9 cellular contexts compared by ENCODE assay signal in the genomic region with DNA sequence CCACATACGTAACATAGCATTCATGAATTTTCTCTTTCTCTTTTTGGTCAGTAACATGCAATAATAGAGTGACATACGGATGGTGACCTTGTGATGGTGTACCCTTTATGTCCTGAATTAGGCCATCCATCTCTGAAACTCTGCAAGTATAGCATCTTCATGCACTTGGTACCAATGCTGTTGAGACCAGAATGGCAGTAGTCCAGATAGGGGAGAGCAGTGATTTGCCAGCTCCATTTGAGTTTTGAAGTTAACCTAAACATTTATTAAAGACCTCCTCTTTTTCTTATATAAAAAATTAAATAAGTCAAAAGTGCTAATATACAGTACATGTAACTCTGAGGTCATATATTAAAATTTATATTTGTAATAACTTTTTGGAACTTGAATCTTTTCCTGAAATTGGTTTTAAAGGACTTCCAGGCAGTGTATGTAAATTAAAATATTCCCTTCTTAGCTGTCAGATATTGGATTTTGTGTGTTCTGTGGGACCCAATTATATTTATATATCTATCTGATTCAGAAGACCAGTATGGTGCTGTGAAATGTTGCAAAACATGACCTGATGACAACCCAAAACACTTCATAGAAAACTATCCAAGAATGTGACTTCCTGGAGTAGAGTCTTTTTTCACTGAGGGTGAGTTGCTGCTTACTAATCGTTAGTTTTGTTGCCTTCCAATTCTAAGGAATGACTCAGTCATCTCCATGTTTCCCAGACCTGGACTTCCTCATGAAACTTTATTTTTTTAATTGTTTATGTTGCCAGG. TPM values are rescaled to one million over a fixed set of nuclear protein-coding genes. Genes with fewer than 3 reads are reported as not detected.
DNase-seq lines count a peak whose midpoint lies in the region; ATAC-seq and TF ChIP-seq lines count a peak whose summit lies in the region.
"Had no signal": no experiment of that assay in that cellular context is flagged by ENCODE, and none has a peak within 500 bp of the region (broad histone marks: within the 10 kb centered on the region; RNA-seq: fewer than 3 reads in every experiment).

No MANE protein-coding gene starts in this region.

- peaks cover 40% of the 10 kb centered on the region for H3K4me1 ChIP-seq in PC-3 (ENCODE audit: insufficient read depth, low read length)
- H3K4me1 ChIP-seq in esophagus (ENCODE audit: control insufficient read depth in 2 of 2, insufficient read depth in 2 of 2, low read length in 1 of 2), result peaks cover 2% of the 10 kb centered on the region in 2 donors
- peaks cover 4% of the 10 kb centered on the region for H3K4me1 ChIP-seq in rectal smooth muscle tissue (ENCODE audit: control insufficient read depth, insufficient read depth, low read length)
- H3K4me1 ChIP-seq in body of pancreas, result peaks cover 9% of the 10 kb centered on the region

- TF ChIP-seq POLR2A in body of pancreas (IDR thresholded peaks at IDR 0.05), result no peak

- POLR2A ChIA-PET in PC-3 (lab: Charles Lee; ENCODE audit: unreplicated experiment), result no interaction called here

- peak; percentile 20 for DNase-seq in Calu3
- peak; percentile 96 for DNase-seq in PC-3
- DNase-seq in body of pancreas, result no peak
- DNase-seq in occipital lobe (lab: John Stamatoyannopoulos, UW), result no peak
- DNase-seq: NCI-H526 treated with DMSO at 0.1 percent for 48 hours had no signal

- H3K79me2 ChIP-seq in PC-3 (ENCODE audit: low read length), result peaks cover 65% of the 10 kb centered on the region

- TF ChIP-seq CTCF in Calu3 (IDR thresholded peaks at IDR 0.05; ENCODE audit: unreplicated experiment) (no peak), PC-3 (conservative IDR thresholded peaks at IDR 0.05; ENCODE audit: low read depth, low read length) (no peak), body of pancreas (IDR thresholded peaks at IDR 0.05) (no peak)

- H3F3A ChIP-seq in PC-3 (ENCODE audit: low read length, unreplicated experiment), result peaks cover 27% of the 10 kb centered on the region

- ATAC-seq in PC-3, result peak; percentile 37
- ATAC-seq in body of pancreas, result no peak
- ATAC-seq in GM21381 (IDR thresholded peaks at IDR 0.05; ENCODE audit: unreplicated experiment), result no peak
- ATAC-seq in GM18517 (IDR thresholded peaks at IDR 0.05; ENCODE audit: unreplicated experiment), result no peak

- H3K4me2 ChIP-seq in PC-3 (ENCODE audit: low read length), result peak overlapping the region; percentile 92

- H3K4me1 Mint-ChIP-seq in Calu3 (ENCODE audit: low read depth, unreplicated experiment), result peaks cover 37% of the 10 kb centered on the region

- H3K4me3 ChIP-seq in PC-3 (ENCODE audit: low read length) (peak overlapping the region; percentile 96), esophagus (ENCODE audit: low read depth in 1 of 2, low read length in 2 of 2) (peak overlapping the region in 1 of 2 donors; percentile 100), rectal smooth muscle tissue (ENCODE audit: low read length) (no peak overlapping the region), body of pancreas (no peak overlapping the region)

- H3K4me3 Mint-ChIP-seq in Calu3 (ENCODE audit: low read depth, unreplicated experiment), result peak overlapping the region; percentile 8

- H3K27me3 ChIP-seq in PC-3 (ENCODE audit: low read length) (no peaks in the 10 kb centered on the region), esophagus (ENCODE audit: control insufficient read depth in 1 of 2, insufficient read depth in 2 of 2, low read length in 2 of 2) (no peaks in the 10 kb centered on the region), rectal smooth muscle tissue (ENCODE audit: control insufficient read depth, insufficient read depth, low read length) (no peaks in the 10 kb centered on the region), body of pancreas (no peaks in the 10 kb centered on the region)

- no peaks in the 10 kb centered on the region for H4K20me1 ChIP-seq in PC-3 (ENCODE audit: low read length)

- no peaks in the 10 kb centered on the region for H3K36me3 ChIP-seq in PC-3 (ENCODE audit: low read depth, low read length)
- no peaks in the 10 kb centered on the region for H3K36me3 ChIP-seq in esophagus (ENCODE audit: control insufficient read depth in 2 of 2, insufficient read depth in 2 of 2, low read length in 1 of 2)
- no peaks in the 10 kb centered on the region for H3K36me3 ChIP-seq in rectal smooth muscle tissue (ENCODE audit: control insufficient read depth, insufficient read depth, low read length)
- H3K36me3 ChIP-seq in body of pancreas (replicated peaks in 1 of 2; ENCODE audit: insufficient read depth in 1 of 2, low read depth in 2 of 2), result no peaks in the 10 kb centered on the region

- H3K27ac ChIP-seq in PC-3 (ENCODE audit: low read length), result peak overlapping the region; percentile 98
- H3K27ac ChIP-seq in esophagus (ENCODE audit: low read depth in 2 of 2, low read length in 1 of 2), result peak overlapping the region; percentile 95 to 97
- peak overlapping the region; percentile 53 for H3K27ac ChIP-seq in rectal smooth muscle tissue (ENCODE audit: low read depth, low read length)
- peak overlapping the region in 2 of 4 donors; percentile 53 to 62 for H3K27ac ChIP-seq in body of pancreas

- BruUV-seq in Calu3 (replicated peaks; lab: Mats Ljungman, UMichigan) (no TSS peak), PC-3 (replicated peaks; lab: Mats Ljungman, UMichigan) (no TSS peak)

- 38 to 42% methylated on average over 3 of the region's 3 CpGs for WGBS in esophagus, 2 donors
- 23 to 38% methylated on average over 3 of the region's 3 CpGs for WGBS in body of pancreas, 2 donors

- peaks cover 45% of the 10 kb centered on the region for H3K36me3 Mint-ChIP-seq in Calu3 (ENCODE audit: insufficient read depth, unreplicated experiment)

- H3K9me3 ChIP-seq in PC-3 (ENCODE audit: low read length) (no peaks in the 10 kb centered on the region), esophagus (ENCODE audit: control insufficient read depth in 2 of 2, insufficient read depth in 1 of 2, low read depth in 1 of 2, low read length in 1 of 2) (no peaks in the 10 kb centered on the region), body of pancreas (no peaks in the 10 kb centered on the region)

- intact Hi-C loops in Calu3 (cut with micrococcal nuclease; ENCODE audit: unreplicated experiment), result loop anchor here (5.0 kb wide), 2 partner anchors 60 to 125 kb away; no protein-coding TSS in a partner anchor
- intact Hi-C loops in PC-3 (cut with micrococcal nuclease), result loop anchor here (2.0 to 5.0 kb wide), 3 partner anchors 17 to 150 kb away; no protein-coding TSS in a partner anchor
- intact Hi-C loops in body of pancreas (cut with DNase I), result no loop called here

- H3K9me3 Mint-ChIP-seq in Calu3 (ENCODE audit: low read depth, unreplicated experiment), result no peaks in the 10 kb centered on the region

- H3K9ac ChIP-seq in PC-3 (ENCODE audit: low read length) (peak overlapping the region; percentile 82), rectal smooth muscle tissue (ENCODE audit: low read length) (no peak overlapping the region)

- H3K9me2 ChIP-seq in PC-3 (replicated peaks; ENCODE audit: low read length), result no peaks in the 10 kb centered on the region

- CTCF ChIA-PET in Calu3 (lab: Charles Lee) (interaction anchor here (0.8 to 1.0 kb wide), 2 partner anchors 18 to 149 kb away, joined by 3 to 5 read pairs; no protein-coding TSS in a partner anchor), PC-3 (lab: Charles Lee) (interaction anchor here (1.5 kb wide), 1 partner anchor 18 kb away, joined by 3 read pairs; no protein-coding TSS in a partner anchor)

- H2AFZ ChIP-seq in PC-3 (ENCODE audit: low read length), result no peak overlapping the region

- H3K27me3 Mint-ChIP-seq in Calu3 (ENCODE audit: unreplicated experiment), result no peaks in the 10 kb centered on the region

- H3K27ac Mint-ChIP-seq in Calu3 (ENCODE audit: unreplicated experiment), result peak overlapping the region; percentile 80

RNA-seq across cellular contexts. Expression of gene ELK3, which starts 3.5 kb away (rescaled TPM):
- 25.6 and 34.1 TPM in 2 replicates for total RNA-seq in Calu3 (2022)
- total RNA-seq in PC-3 (2014; rRNA removed), result 16.2 and 16.9 TPM in 2 replicates
- 10 to 100 TPM; 15.8 to 17.0 TPM for polyA plus RNA-seq in esophagus
- 1 to 10 TPM; 4.9 to 8.0 TPM for total RNA-seq in body of pancreas
- 1.9 TPM for total RNA-seq in occipital lobe

Comparison
In these comparisons a context has a peak if more than half of its experiments do, and no peak if none do; other contexts are left out.
1. DNase-seq: peak in Calu3 (single experiment) and PC-3 (single experiment); none in body of pancreas (0 of 4) and occipital lobe (single experiment).